In genomic region chr14:92887157-92887556, GRCh38 we compare ENCODE assay signal across 20 cellular contexts. TPM values are rescaled to one million over a fixed set of nuclear protein-coding genes. Genes with fewer than 3 reads are reported as not detected.
A peak's percentile ranks its signal among the peaks of the same experiment; 100 is the strongest.
DNase-seq lines count a peak whose midpoint lies in the region; ATAC-seq and TF ChIP-seq lines count a peak whose summit lies in the region.
"Had no signal": no experiment of that assay in that cellular context is flagged by ENCODE, and none has a peak within 500 bp of the region (broad histone marks: within the 10 kb centered on the region; RNA-seq: fewer than 3 reads in every experiment).

No MANE protein-coding gene starts in this region.

- DNase-seq in WERI-Rb-1 = no peak
- no peak for DNase-seq in glutamatergic neuron
- DNase-seq in progenitor cell of endocrine pancreas (ENCODE audit: low spot score, unreplicated experiment) = no peak
- no peak for DNase-seq in esophagus squamous epithelium (lab: John Stamatoyannopoulos, UW)
- DNase-seq: AML-193; Caco-2; Calu3; CD4-positive, alpha-beta T cell; CD8-positive, alpha-beta T cell; GF-D8 had no signal

- H3K36me3 Mint-ChIP-seq in glutamatergic neuron (ENCODE audit: unreplicated experiment) = peaks cover 32% of the 10 kb centered on the region
- no peaks in the 10 kb centered on the region for H3K36me3 Mint-ChIP-seq in progenitor cell of endocrine pancreas (ENCODE audit: insufficient read depth)
- H3K36me3 Mint-ChIP-seq: CD8-positive, alpha-beta T cell had no signal

- no peak for ATAC-seq in HG03039 (IDR thresholded peaks at IDR 0.05; ENCODE audit: unreplicated experiment)
- ATAC-seq: A549; CD8-positive, alpha-beta T cell; GM12878 had no signal

- POLR2A ChIA-PET in HEK293 (lab: Yijun Ruan, JAX) = no interaction called here

- H3K27me3 Mint-ChIP-seq in glutamatergic neuron (ENCODE audit: unreplicated experiment) = peaks cover 7% of the 10 kb centered on the region
- H3K27me3 Mint-ChIP-seq in progenitor cell of endocrine pancreas = peaks cover 33% of the 10 kb centered on the region

- no peak overlapping the region for H3K9ac ChIP-seq in parathyroid adenoma
- H3K9ac ChIP-seq: BLaER1 treated with 17β-estradiol and CSF1 and Interleukin-3, amounts not matched to agents 10 nM and 100 nM had no signal

- TF ChIP-seq POLR2A in esophagus squamous epithelium (IDR thresholded peaks at IDR 0.05) = no peak

- H3K27me3 ChIP-seq in WERI-Rb-1 (ENCODE audit: insufficient read depth, low read depth, severe bottlenecking) (no peaks in the 10 kb centered on the region), parathyroid adenoma (ENCODE audit: control insufficient read depth, insufficient read depth, low read length) (no peaks in the 10 kb centered on the region), esophagus squamous epithelium (peaks cover 0 to 41% (median 0%) of the 10 kb centered on the region in 4 donors)
- H3K27me3 ChIP-seq: BLaER1 treated with 17β-estradiol and CSF1 and Interleukin-3, amounts not matched to agents 10 nM and 100 nM had no signal

- H3K4me3 Mint-ChIP-seq in glutamatergic neuron (ENCODE audit: unreplicated experiment) (peak overlapping the region; percentile 13), progenitor cell of endocrine pancreas (ENCODE audit: low read depth) (no peak overlapping the region)
- H3K4me3 Mint-ChIP-seq: B cell; CD4-positive, alpha-beta T cell; CD8-positive, alpha-beta T cell had no signal

- intact Hi-C loops in esophagus squamous epithelium (cut with DNase I) = no loop called here

- H3K27ac Mint-ChIP-seq in glutamatergic neuron (ENCODE audit: unreplicated experiment) (peak overlapping the region; percentile 48), progenitor cell of endocrine pancreas (no peak overlapping the region)
- H3K27ac Mint-ChIP-seq: B cell; CD4-positive, alpha-beta T cell; CD8-positive, alpha-beta T cell had no signal

- peaks cover 19% of the 10 kb centered on the region for H3K4me1 Mint-ChIP-seq in glutamatergic neuron (ENCODE audit: low read depth, unreplicated experiment)
- H3K4me1 Mint-ChIP-seq in progenitor cell of endocrine pancreas (ENCODE audit: low read depth) = peaks cover 17% of the 10 kb centered on the region
- H3K4me1 Mint-ChIP-seq: B cell had no signal

- H3K79me2 ChIP-seq in parathyroid adenoma = peaks cover 28% of the 10 kb centered on the region

- no peak overlapping the region for H3K27ac ChIP-seq in HEK293 (ENCODE audit: extremely low read depth, low read depth, low read length)
- H3K27ac ChIP-seq in WERI-Rb-1 = peak overlapping the region; percentile 91
- H3K27ac ChIP-seq in parathyroid adenoma = peak overlapping the region; percentile 100
- H3K27ac ChIP-seq in esophagus squamous epithelium = no peak overlapping the region
- H3K27ac ChIP-seq: 22Rv1; A549; BLaER1 treated with 17β-estradiol and CSF1 and Interleukin-3, amounts not matched to agents 10 nM and 100 nM; C4-2B had no signal

- H3K36me3 ChIP-seq in HEK293 (ENCODE audit: control insufficient read depth in 2 of 2, insufficient read depth in 1 of 2, low read length in 2 of 2) = no peaks in the 10 kb centered on the region
- no peaks in the 10 kb centered on the region for H3K36me3 ChIP-seq in WERI-Rb-1
- no peaks in the 10 kb centered on the region for H3K36me3 ChIP-seq in parathyroid adenoma (ENCODE audit: control insufficient read depth, insufficient read depth, low read length)
- no peaks in the 10 kb centered on the region for H3K36me3 ChIP-seq in esophagus squamous epithelium
- H3K36me3 ChIP-seq: BLaER1 treated with 17β-estradiol and CSF1 and Interleukin-3, amounts not matched to agents 10 nM and 100 nM had no signal

- H2AFZ ChIP-seq in parathyroid adenoma = no peak overlapping the region

- H3K4me1 ChIP-seq in HEK293 (ENCODE audit: control insufficient read depth, insufficient read depth, low read length) (peaks cover 4% of the 10 kb centered on the region; the same call in 1 of the 2 replicates), parathyroid adenoma (peaks cover 52% of the 10 kb centered on the region), esophagus squamous epithelium (no peaks in the 10 kb centered on the region)
- H3K4me1 ChIP-seq: A549; BLaER1 treated with 17β-estradiol and CSF1 and Interleukin-3, amounts not matched to agents 10 nM and 100 nM; Caco-2 had no signal

- H3K4me3 ChIP-seq in HEK293 (ENCODE audit: low read depth, low read length) (no peak overlapping the region), WERI-Rb-1 (ENCODE audit: low read depth, low read length) (no peak overlapping the region), parathyroid adenoma (ENCODE audit: low read depth, low read length) (no peak overlapping the region), esophagus squamous epithelium (no peak overlapping the region)
- H3K4me3 ChIP-seq: A549; BLaER1 treated with 17β-estradiol and CSF1 and Interleukin-3, amounts not matched to agents 10 nM and 100 nM; GM12878 had no signal

- H3K9me3 Mint-ChIP-seq in glutamatergic neuron (ENCODE audit: unreplicated experiment) (peaks cover 20% of the 10 kb centered on the region), progenitor cell of endocrine pancreas (ENCODE audit: low read depth) (peaks cover 6% of the 10 kb centered on the region)
- H3K9me3 Mint-ChIP-seq: CD4-positive, alpha-beta T cell; CD8-positive, alpha-beta T cell had no signal

- CTCF ChIA-PET in HEK293 (lab: Yijun Ruan, JAX) = interaction anchor here (0.6 kb wide), 1 partner anchor 273 kb away, joined by 6 read pairs; no protein-coding TSS in a partner anchor

- 95 to 96% methylated on average over 1 of the region's 1 CpG for WGBS in esophagus squamous epithelium, 2 donors

- TF ChIP-seq CTCF in HEK293 (tag by site-specific recombination; IDR thresholded peaks at IDR 0.05) (no peak), WERI-Rb-1 (IDR thresholded peaks at IDR 0.05; ENCODE audit: low read depth, low read length) (no peak), glutamatergic neuron (IDR thresholded peaks at IDR 0.05; ENCODE audit: partially characterized antibody, unreplicated experiment) (no peak), parathyroid adenoma (IDR thresholded peaks at IDR 0.05) (no peak), progenitor cell of endocrine pancreas (IDR thresholded peaks at IDR 0.05; ENCODE audit: unreplicated experiment) (no peak), esophagus squamous epithelium (IDR thresholded peaks at IDR 0.05) (no peak)

- H3K4me2 ChIP-seq in parathyroid adenoma (ENCODE audit: low read length) = peak overlapping the region; percentile 58
- H3K4me2 ChIP-seq: A549; BLaER1 treated with 17β-estradiol and CSF1 and Interleukin-3, amounts not matched to agents 10 nM and 100 nM had no signal

- no peaks in the 10 kb centered on the region for H3K9me3 ChIP-seq in HEK293 (ENCODE audit: control insufficient read depth, insufficient read depth, low read depth, low read length)
- H3K9me3 ChIP-seq in WERI-Rb-1 (ENCODE audit: severe bottlenecking) = peaks cover 7% of the 10 kb centered on the region
- H3K9me3 ChIP-seq in parathyroid adenoma (ENCODE audit: control insufficient read depth, low read length) = no peaks in the 10 kb centered on the region
- peaks cover 0 to 3% (median 0%) of the 10 kb centered on the region in 3 donors for H3K9me3 ChIP-seq in esophagus squamous epithelium
- H3K9me3 ChIP-seq: Caco-2 had no signal

TF ChIP-seq in HEK293, 187 proteins besides CTCF, POLR2A, EP300 and RAD21:
- TF ChIP-seq WT1 (tag by site-specific recombination; IDR thresholded peaks at IDR 0.05) (no peak), ZNF366 (tag by site-specific recombination; conservative IDR thresholded peaks at IDR 0.05) (peak; percentile 90), ZBTB17 (tag by site-specific recombination; IDR thresholded peaks at IDR 0.05) (0 out of 2 replicates have a peak, but pooled peaks have one; percentile 17)

RNA-seq across cellular contexts. Expression of gene CHGA, which starts 35.8 kb away (rescaled TPM):
- 663 TPM for total RNA-seq in glutamatergic neuron (ENCODE audit: unreplicated experiment)
- total RNA-seq in progenitor cell of endocrine pancreas = 1,495 and 1,590 TPM in 2 replicates
- under 1 TPM in 1 of 4 donors, not detected in 3; 0.31 TPM for total RNA-seq in esophagus squamous epithelium
- total RNA-seq: A172; B cell; Caco-2; CD4-positive, alpha-beta T cell; CD8-positive, alpha-beta T cell had no signal

Comparison
In these comparisons a context has a peak if more than half of its experiments do, and no peak if none do; other contexts are left out.
1. H3K27ac ChIP-seq: peak in WERI-Rb-1 (single experiment) and parathyroid adenoma (single experiment); none in HEK293 (single experiment) and esophagus squamous epithelium (0 of 4).
2. RNA of gene CHGA, which starts 35.8 kb away (total RNA-seq): 1,495 to 1,590 TPM in progenitor cell of endocrine pancreas and 663 TPM in glutamatergic neuron (single experiment); 0.31 TPM in esophagus squamous epithelium; every median in the first group is over 100 times any median in the second.